Comparison of ENCODE assay signal across 17 cellular contexts in genomic region chr10:13483951-13484350, GRCh38. TPM values are rescaled to one million over a fixed set of nuclear protein-coding genes. Genes with fewer than 3 reads are reported as not detected.
DNase-seq lines count a peak whose midpoint lies in the region; TF ChIP-seq lines count a peak whose summit lies in the region.
"Had no signal": no experiment of that assay in that cellular context is flagged by ENCODE, and none has a peak within 500 bp of the region (broad histone marks: within the 10 kb centered on the region; RNA-seq: fewer than 3 reads in every experiment).

No MANE protein-coding gene starts in this region.

- no peak overlapping the region for H3K27ac ChIP-seq in transverse colon
- H3K27ac ChIP-seq: left lung had no signal

- H3K36me3 ChIP-seq in transverse colon, result peaks cover 0 to 3% (median 1%) of the 10 kb centered on the region in 4 donors
- H3K36me3 ChIP-seq: left lung, MG63 had no signal

- WGBS in transverse colon (ENCODE audit: low coverage in 1 of 2), 2 donors, result 68 to 77% methylated on average over 9 of the region's 9 CpGs

- no peaks in the 10 kb centered on the region for H3K27me3 ChIP-seq in transverse colon
- H3K27me3 ChIP-seq: left lung, MG63 had no signal

- H3K4me1 Mint-ChIP-seq in activated naive CD4-positive, alpha-beta T cell treated with anti-CD3 and anti-CD28 coated beads, Interleukin-2, amount 10 ng/mL, durations not matched to agents 7 days and 5 days, result no peaks in the 10 kb centered on the region
- H3K4me1 Mint-ChIP-seq: activated CD4-positive, alpha-beta T cell treated with anti-CD3 and anti-CD28 coated beads, Interleukin-2, amount 10 ng/mL, durations not matched to agents 24 days and 14 days had no signal

- H3K9me3 ChIP-seq in transverse colon, result no peaks in the 10 kb centered on the region
- H3K9me3 ChIP-seq: left lung, MG63 had no signal

- TF ChIP-seq CTCF in NB4 (IDR thresholded peaks at IDR 0.05; ENCODE audit: low read depth, low read length), result no peak
- no peak for TF ChIP-seq CTCF in transverse colon (IDR thresholded peaks at IDR 0.05)

- H3K27me3 Mint-ChIP-seq in activated naive CD4-positive, alpha-beta T cell treated with anti-CD3 and anti-CD28 coated beads, Interleukin-2, amount 10 ng/mL, durations not matched to agents 7 days and 5 days, result peaks cover 9% of the 10 kb centered on the region

- DNase-seq in activated naive CD4-positive, alpha-beta T cell treated with anti-CD3 and anti-CD28 coated beads, Interleukin-2, amount 10 ng/mL, durations not matched to agents 7 days and 5 days, result peak; percentile 24
- no peak for DNase-seq in activated naive CD4-positive, alpha-beta T cell treated with anti-CD3 and anti-CD28 coated beads, Interleukin-2, amount 50 U/mL, for 16 hours
- DNase-seq in NB4 (ENCODE audit: low read depth) (peak; percentile 0), kidney tubule cell (ENCODE audit: low spot score) (peak; percentile 62), transverse colon (peak; percentile 15), NK-92 (lab: John Stamatoyannopoulos, UW; ENCODE audit: unreplicated experiment) (no peak)
- DNase-seq in activated effector memory CD4-positive, alpha-beta T cell treated with Interleukin-2 at 50 U/mL for 16 hours, result no peak
- DNase-seq in activated effector memory CD4-positive, alpha-beta T cell treated with anti-CD3 and anti-CD28 coated beads, Interleukin-2, amount 50 U/mL, for 16 hours, result no peak
- DNase-seq: activated CD4-positive, alpha-beta T cell treated with anti-CD3 and anti-CD28 coated beads, Interleukin-2, amount 10 ng/mL, durations not matched to agents 24 days and 14 days; activated CD8-positive, alpha-beta memory T cell treated with anti-CD3 and anti-CD28 coated beads, Interleukin-2, amount 50 U/mL, for 48 hours; aorta; effector memory CD4-positive, alpha-beta T cell; left lung; MG63; NCI-H1694 treated with DMSO at 0.1 percent for 48 hours; NK-92 treated with Interleukin-12 subunit alpha and Interleukin-12 subunit beta, amount 100 ng/mL, for 24 hours; SW 1271 had no signal

- no peak overlapping the region for H3K4me3 Mint-ChIP-seq in activated naive CD4-positive, alpha-beta T cell treated with anti-CD3 and anti-CD28 coated beads, Interleukin-2, amount 10 ng/mL, durations not matched to agents 7 days and 5 days
- H3K4me3 Mint-ChIP-seq: activated CD4-positive, alpha-beta T cell treated with anti-CD3 and anti-CD28 coated beads, Interleukin-2, amount 10 ng/mL, durations not matched to agents 24 days and 14 days had no signal

- no peak for TF ChIP-seq EP300 in transverse colon (IDR thresholded peaks at IDR 0.05; ENCODE audit: low read depth)

- H3K4me3 ChIP-seq in NB4 (ENCODE audit: low read depth, low read length), result no peak overlapping the region
- H3K4me3 ChIP-seq in transverse colon, result no peak overlapping the region
- H3K4me3 ChIP-seq: left lung, MG63 had no signal

- H3K27ac Mint-ChIP-seq in activated naive CD4-positive, alpha-beta T cell treated with anti-CD3 and anti-CD28 coated beads, Interleukin-2, amount 10 ng/mL, durations not matched to agents 7 days and 5 days, result no peak overlapping the region
- H3K27ac Mint-ChIP-seq: activated CD4-positive, alpha-beta T cell treated with anti-CD3 and anti-CD28 coated beads, Interleukin-2, amount 10 ng/mL, durations not matched to agents 24 days and 14 days had no signal

- H3K36me3 Mint-ChIP-seq in activated naive CD4-positive, alpha-beta T cell treated with anti-CD3 and anti-CD28 coated beads, Interleukin-2, amount 10 ng/mL, durations not matched to agents 7 days and 5 days, result no peaks in the 10 kb centered on the region

- TF ChIP-seq POLR2A in NB4 (IDR thresholded peaks at IDR 0.05; ENCODE audit: extremely low read depth, insufficient read length), result no peak
- no peak for TF ChIP-seq POLR2A in transverse colon (IDR thresholded peaks at IDR 0.05)

- in situ Hi-C loops in transverse colon (cut with MboI; ENCODE audit: low pct_ligation_motif_present in 1 of 4, low pct_unique_long_range_greater_than_20kb in 1 of 4, low sequenced_read_pairs in 3 of 4), result no loop called here

- H3K9me3 Mint-ChIP-seq in activated naive CD4-positive, alpha-beta T cell treated with anti-CD3 and anti-CD28 coated beads, Interleukin-2, amount 10 ng/mL, durations not matched to agents 7 days and 5 days, result no peaks in the 10 kb centered on the region
- H3K9me3 Mint-ChIP-seq: activated CD4-positive, alpha-beta T cell treated with anti-CD3 and anti-CD28 coated beads, Interleukin-2, amount 10 ng/mL, durations not matched to agents 24 days and 14 days had no signal

- intact Hi-C loops in transverse colon (cut with DNase I; ENCODE audit: low total_unique reads), result no loop called here

- CTCF ChIA-PET in activated naive CD4-positive, alpha-beta T cell treated with anti-CD3 and anti-CD28 coated beads, Interleukin-2, amount 10 ng/mL, durations not matched to agents 7 days and 5 days (lab: Charles Lee), result no interaction called here

- no peaks in the 10 kb centered on the region for H3K4me1 ChIP-seq in transverse colon
- H3K4me1 ChIP-seq: left lung had no signal

RNA-seq across cellular contexts. Expression of gene BEND7, which starts 44.9 kb away (rescaled TPM):
- total RNA-seq in transverse colon, result 10 to 100 TPM; 16.1 to 41.4 (median 31.0) TPM
- total RNA-seq: activated CD4-positive, alpha-beta T cell treated with anti-CD3 and anti-CD28 coated beads, Interleukin-2, amount 10 ng/mL, durations not matched to agents 24 days and 14 days had no signal

Comparison
In these comparisons a context has a peak if more than half of its experiments do, and no peak if none do; other contexts are left out.
1. DNase-seq: peak in activated naive CD4-positive, alpha-beta T cell treated with anti-CD3 and anti-CD28 coated beads, Interleukin-2, amount 10 ng/mL, durations not matched to agents 7 days and 5 days (single experiment), NB4 (single experiment), kidney tubule cell (single experiment) and transverse colon (single experiment); none in activated naive CD4-positive, alpha-beta T cell treated with anti-CD3 and anti-CD28 coated beads, Interleukin-2, amount 50 U/mL, for 16 hours (single experiment), activated effector memory CD4-positive, alpha-beta T cell treated with Interleukin-2 at 50 U/mL for 16 hours (single experiment), NK-92 (single experiment) and activated effector memory CD4-positive, alpha-beta T cell treated with anti-CD3 and anti-CD28 coated beads, Interleukin-2, amount 50 U/mL, for 16 hours (single experiment).